ENCODE assay signal across 10 cellular contexts in the genomic region with DNA sequence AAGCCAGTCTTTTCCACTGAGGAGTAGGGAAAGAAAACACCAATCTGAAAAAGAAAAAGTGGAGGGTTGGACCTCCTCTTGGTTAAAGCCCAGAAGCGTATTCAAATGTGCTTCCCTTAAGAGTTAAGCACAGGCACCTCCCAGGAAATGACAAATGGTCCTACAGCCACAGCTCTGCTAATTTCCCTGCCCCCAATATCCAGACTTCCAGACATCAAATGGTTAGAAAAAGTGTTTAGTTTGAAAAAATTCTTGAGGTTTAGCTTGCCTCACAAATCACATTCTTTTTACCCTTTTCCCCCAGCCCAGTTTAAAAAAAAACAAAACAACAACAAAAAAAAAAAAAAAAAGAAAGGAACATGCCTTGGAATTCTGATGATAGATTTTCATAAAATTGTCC. TPM values are rescaled to one million over a fixed set of nuclear protein-coding genes. Genes with fewer than 3 reads are reported as not detected.
DNase-seq lines count a peak whose midpoint lies in the region; ATAC-seq and TF ChIP-seq lines count a peak whose summit lies in the region.
"Had no signal": no experiment of that assay in that cellular context is flagged by ENCODE, and none has a peak within 500 bp of the region (broad histone marks: within the 10 kb centered on the region; RNA-seq: fewer than 3 reads in every experiment).

No MANE protein-coding gene starts in this region.

- BruUV-seq in IMR-90 (replicated peaks; lab: Mats Ljungman, UMichigan), result no TSS peak

- peak overlapping the region; percentile 83 for H3K4me2 ChIP-seq in IMR-90 (ENCODE audit: low read depth, low read length)

- peak overlapping the region; percentile 90 for H3K23ac ChIP-seq in IMR-90 (ENCODE audit: low read depth, low read length)

- H3K4me3 Mint-ChIP-seq in activated naive CD8-positive, alpha-beta T cell treated with anti-CD3 and anti-CD28 coated beads for 36 hours, result no peak overlapping the region

- peak overlapping the region; percentile 91 for H3K14ac ChIP-seq in IMR-90 (replicated peaks; ENCODE audit: low read depth, low read length)

- in situ Hi-C loops in IMR-90 (cut with MboI; ENCODE audit: low sequenced_read_pairs), result no loop called here

- peak overlapping the region; percentile 90 for H3K4ac ChIP-seq in IMR-90 (ENCODE audit: low read depth, low read length)

- CTCF ChIA-PET in IMR-90 (lab: Yijun Ruan, JAX), result interaction anchor here (0.6 to 3.2 kb wide), 6 partner anchors 9 to 87 kb away, joined by 3 to 19 read pairs (median 4); no protein-coding TSS in a partner anchor

- no peaks in the 10 kb centered on the region for H3K4me1 Mint-ChIP-seq in activated naive CD8-positive, alpha-beta T cell treated with anti-CD3 and anti-CD28 coated beads for 36 hours

- H3K27me3 Mint-ChIP-seq in activated naive CD8-positive, alpha-beta T cell treated with anti-CD3 and anti-CD28 coated beads for 36 hours, result peaks cover 8% of the 10 kb centered on the region

- H2BK15ac ChIP-seq in IMR-90 (ENCODE audit: low read depth, low read length), result peak overlapping the region; percentile 95

- POLR2A ChIA-PET in IMR-90 (lab: Charles Lee; ENCODE audit: unreplicated experiment), result interaction anchor here (0.6 to 5.0 kb wide), 15 partner anchors 9 to 253 kb away, joined by 3 to 79 read pairs (median 8); partner anchors contain the start of gene COL1A2

- no peak overlapping the region for H2AFZ ChIP-seq in IMR-90 (replicated peaks; ENCODE audit: low read length, poor library complexity)

- H3K27ac ChIP-seq in IMR-90 (ENCODE audit: insufficient read depth, low read length), result peak overlapping the region; percentile 100
- peak overlapping the region in 2 of 3 donors; percentile 44 to 47 for H3K27ac ChIP-seq in right lobe of liver
- H3K27ac ChIP-seq in tibial artery, result peak overlapping the region; percentile 78 to 84

- no peaks in the 10 kb centered on the region for H4K20me1 ChIP-seq in IMR-90 (ENCODE audit: insufficient read depth, low read length)

- H4K5ac ChIP-seq in IMR-90 (ENCODE audit: low read depth, low read length), result peak overlapping the region; percentile 92

- H2BK20ac ChIP-seq in IMR-90 (ENCODE audit: low read depth, low read length), result peak overlapping the region; percentile 94

- H3K18ac ChIP-seq in IMR-90 (ENCODE audit: low read depth, low read length), result peak overlapping the region; percentile 96

- H3K4me3 ChIP-seq in IMR-90 (ENCODE audit: insufficient read depth, low read depth, low read length) (peak overlapping the region; percentile 33; the same call in 1 of the 2 replicates), right lobe of liver (no peak overlapping the region), tibial artery (peak overlapping the region; percentile 20 to 27)

- no CpG with 5 or more reads among the region's 1 CpG for WGBS in IMR-90 (ENCODE audit: extremely low coverage in 2 of 2, insufficient read length in 1 of 2), 2 experiments
- 0% methylated on average over 1 of the region's 1 CpG for WGBS in right lobe of liver (ENCODE audit: insufficient coverage, low coverage, low lambda C conversion rate, missing lambda C conversion rate)

- dilution Hi-C loops in IMR-90 (cut with HindIII; ENCODE audit: low sequenced_read_pairs, unreplicated experiment), result no loop called here

- TF ChIP-seq RAD21 in IMR-90 (IDR thresholded peaks at IDR 0.05; ENCODE audit: low read length), result no peak; the same call in 1 of the 2 replicates

- H2BK120ac ChIP-seq in IMR-90 (ENCODE audit: low read depth, low read length), result peak overlapping the region; percentile 95

- H2AK9ac ChIP-seq in IMR-90 (replicated peaks; ENCODE audit: low read depth, low read length, poor library complexity), result peak overlapping the region; percentile 6

- DNase-seq in IMR-90 (peak; percentile 98), dermis blood vessel endothelial cell (peak; percentile 37), right lobe of liver (no peak), tibial artery (no peak), hypothalamus (lab: John Stamatoyannopoulos, UW) (no peak), NCI-H510A treated with DMSO at 0.1 percent for 48 hours (lab: John Stamatoyannopoulos, UW) (no peak)
- DNase-seq in stimulated activated CD4-positive, alpha-beta T cell treated with anti-CD3 and anti-CD28 coated beads, Interleukin-12 subunit alpha, Interleukin-12 subunit beta, amount 100 ng/mL, for 4 hours, result no peak
- DNase-seq in activated naive CD8-positive, alpha-beta T cell treated with anti-CD3 and anti-CD28 coated beads for 36 hours, result no peak
- DNase-seq: KG1 had no signal

- peaks cover 16 to 27% of the 10 kb centered on the region in 2 experiments; a peak in 3 of 4 replicates for H3K79me1 ChIP-seq in IMR-90 (ENCODE audit: low read depth in 1 of 2, low read length in 2 of 2)

- TF ChIP-seq CTCF in IMR-90 (conservative IDR thresholded peaks at IDR 0.05; ENCODE audit: low read depth, low read length), result no peak
- no peak for TF ChIP-seq CTCF in right lobe of liver (IDR thresholded peaks at IDR 0.05)
- no peak for TF ChIP-seq CTCF in tibial artery (IDR thresholded peaks at IDR 0.05)

- no peaks in the 10 kb centered on the region for H3K9me3 Mint-ChIP-seq in activated naive CD8-positive, alpha-beta T cell treated with anti-CD3 and anti-CD28 coated beads for 36 hours

- H4K8ac ChIP-seq in IMR-90 (ENCODE audit: low read depth in 2 of 2, low read length in 2 of 2), result peak overlapping the region; percentile 84 to 95

- peak overlapping the region; percentile 93 for H2AK5ac ChIP-seq in IMR-90 (ENCODE audit: low read depth, low read length)

- H3K36me3 ChIP-seq in IMR-90 (ENCODE audit: control insufficient read depth, insufficient read depth, low read length), result no peaks in the 10 kb centered on the region
- H3K36me3 ChIP-seq in right lobe of liver, result no peaks in the 10 kb centered on the region
- H3K36me3 ChIP-seq in tibial artery, result no peaks in the 10 kb centered on the region

- no peak overlapping the region for H3K27ac Mint-ChIP-seq in activated naive CD8-positive, alpha-beta T cell treated with anti-CD3 and anti-CD28 coated beads for 36 hours

- H3K27me3 ChIP-seq in IMR-90 (ENCODE audit: control insufficient read depth, insufficient read depth, low read length), result no peaks in the 10 kb centered on the region
- H3K27me3 ChIP-seq in right lobe of liver, result no peaks in the 10 kb centered on the region
- no peaks in the 10 kb centered on the region for H3K27me3 ChIP-seq in tibial artery

- H3K4me1 ChIP-seq in IMR-90 (ENCODE audit: control insufficient read depth, insufficient read depth, low read length), result peaks cover 12% of the 10 kb centered on the region
- no peaks in the 10 kb centered on the region for H3K4me1 ChIP-seq in right lobe of liver
- peaks cover 0 to 42% (median 24%) of the 10 kb centered on the region in 4 donors for H3K4me1 ChIP-seq in tibial artery

- intact Hi-C loops in IMR-90 (cut with micrococcal nuclease) (loop anchor here (1.0 to 2.0 kb wide), 3 partner anchors 19 to 74 kb away; partner anchors contain the start of gene COL1A2), right lobe of liver (cut with DNase I) (no loop called here), tibial artery (cut with DNase I; ENCODE audit: low total_unique reads) (loop anchor here (2.0 to 5.0 kb wide), 2 partner anchors 19 to 68 kb away; partner anchors contain the start of gene COL1A2)

- H2BK5ac ChIP-seq in IMR-90 (ENCODE audit: low read depth, low read length, poor library complexity, severe bottlenecking), result peak overlapping the region; percentile 100

- peak overlapping the region; percentile 100 for H3K56ac ChIP-seq in IMR-90 (ENCODE audit: extremely low read depth, insufficient read depth, low read length)

- ATAC-seq in IMR-90 (ENCODE audit: low read depth) (peak; percentile 79), right lobe of liver (peak in 2 of 4 donors; percentile 37 to 41)
- ATAC-seq: activated CD4-positive, CD25-positive, alpha-beta regulatory T cell treated with anti-CD3 and anti-CD28 coated beads, Interleukin-2, amount 50 U/mL, for 24 hours had no signal

- peak overlapping the region; percentile 99 for H4K91ac ChIP-seq in IMR-90 (ENCODE audit: insufficient read depth, low read depth, low read length)

- peak overlapping the region; percentile 92 for H3K9ac ChIP-seq in IMR-90 (ENCODE audit: low read depth, low read length)

- H3K36me3 Mint-ChIP-seq in activated naive CD8-positive, alpha-beta T cell treated with anti-CD3 and anti-CD28 coated beads for 36 hours, result no peaks in the 10 kb centered on the region

- H3K9me1 ChIP-seq in IMR-90 (ENCODE audit: insufficient read depth, low read length), result no peaks in the 10 kb centered on the region; the same call in 1 of the 2 replicates

- TF ChIP-seq POLR2A in IMR-90 (IDR thresholded peaks at IDR 0.05; ENCODE audit: low read depth, low read length) (no peak), right lobe of liver (IDR thresholded peaks at IDR 0.05) (no peak)

- H3K9me3 ChIP-seq in IMR-90 (ENCODE audit: control insufficient read depth, insufficient read depth, low read length), result no peaks in the 10 kb centered on the region
- no peaks in the 10 kb centered on the region for H3K9me3 ChIP-seq in right lobe of liver
- no peaks in the 10 kb centered on the region for H3K9me3 ChIP-seq in tibial artery

TF ChIP-seq in IMR-90, 13 proteins besides CTCF, POLR2A, EP300 and RAD21 (continues in another document):
- TF ChIP-seq MXI1 (IDR thresholded peaks at IDR 0.05; ENCODE audit: borderline replicate concordance, low read depth, low read length) (no peak), MAZ (IDR thresholded peaks at IDR 0.05; ENCODE audit: borderline replicate concordance, low read depth, low read length) (no peak), USF2 (IDR thresholded peaks at IDR 0.05; ENCODE audit: low read depth, low read length) (no peak), RFX5 (IDR thresholded peaks at IDR 0.05; ENCODE audit: low read depth, low read length) (no peak), SMC3 (IDR thresholded peaks at IDR 0.05; ENCODE audit: low read depth, low read length) (peak; percentile 24; the same call in 1 of the 2 replicates), CHD1 (IDR thresholded peaks at IDR 0.05; ENCODE audit: low read depth, low read length) (no peak), FOS (IDR thresholded peaks at IDR 0.05; ENCODE audit: low read depth, low read length) (no peak), BHLHE40 (IDR thresholded peaks at IDR 0.05; ENCODE audit: low read depth, low read length) (no peak)

RNA-seq across cellular contexts. Expression of gene COL1A2, which starts 19.0 kb away (rescaled TPM):
- total RNA-seq in IMR-90 (2012; rRNA removed), result 1,211 and 1,351 TPM in 2 replicates
- polyA plus RNA-seq in IMR-90 (2012; rRNA removed), result 3,922 and 4,454 TPM in 2 replicates
- polyA plus RNA-seq in IMR-90 (2012; cell fraction: cytosol; rRNA removed), result 4,367 and 7,099 TPM in 2 replicates
- 4,818 and 7,550 TPM in 2 replicates for polyA plus RNA-seq in IMR-90 (2012; cell fraction: nucleus; rRNA removed; ENCODE audit: low replicate concordance)
- total RNA-seq in dermis blood vessel endothelial cell, result 15.3 and 45.3 TPM in 2 replicates
- total RNA-seq in right lobe of liver, result 10 to 100 TPM in 5 of 6 experiments, 1 to 10 TPM in 1; 5.6 to 49.8 (median 18.4) TPM
- under 1 TPM; 0.30 to 0.35 TPM for total RNA-seq in activated naive CD8-positive, alpha-beta T cell treated with anti-CD3 and anti-CD28 coated beads for 36 hours

Comparison
In these comparisons a context has a peak if more than half of its experiments do, and no peak if none do; other contexts are left out.
1. DNase-seq: peak in IMR-90 (single experiment) and dermis blood vessel endothelial cell (single experiment); none in right lobe of liver (0 of 3), tibial artery (0 of 2), hypothalamus (0 of 51), NCI-H510A treated with DMSO at 0.1 percent for 48 hours (single experiment), stimulated activated CD4-positive, alpha-beta T cell treated with anti-CD3 and anti-CD28 coated beads, Interleukin-12 subunit alpha, Interleukin-12 subunit beta, amount 100 ng/mL, for 4 hours (single experiment) and activated naive CD8-positive, alpha-beta T cell treated with anti-CD3 and anti-CD28 coated beads for 36 hours (single experiment).
2. H3K27ac ChIP-seq: peak in every context shown above with its lines; median percentile 100 in IMR-90; 81 in tibial artery; 46 in right lobe of liver.
3. H3K4me3 ChIP-seq: peak in IMR-90 (single experiment) and tibial artery (2 of 2); none in right lobe of liver (0 of 3).
4. RNA of gene COL1A2, which starts 19.0 kb away (total RNA-seq): 1,211 to 1,351 TPM in IMR-90; 15.3 to 45.3 TPM in dermis blood vessel endothelial cell, 5.6 to 49.8 TPM in right lobe of liver and 0.30 to 0.35 TPM in activated naive CD8-positive, alpha-beta T cell treated with anti-CD3 and anti-CD28 coated beads for 36 hours; every median in the first group is over 10 times any median in the second.
5. intact Hi-C loops: an anchor here in IMR-90 (1.0 to 2.0 kb wide) and tibial artery (2.0 to 5.0 kb wide); none called in right lobe of liver.